Comparison of ENCODE assay signal across 1 cellular context in genomic region chr9:15306757-15307522, GRCh38.
A peak's percentile ranks its signal among the peaks of the same experiment; 100 is the strongest.
TF ChIP-seq lines count a peak whose summit lies in the region.

Gene TTC39B (minus strand): TSS chr9:15307216. CDS start chr9:15307125, 91 bp downstream.

TF ChIP-seq in HepG2, 621 proteins besides CTCF, POLR2A, EP300 and RAD21 (continued from another document and continues in another):
- TF ChIP-seq ATRX (CRISPR knock-in tag; IDR thresholded peaks at IDR 0.05; ENCODE audit: borderline replicate concordance) (no peak), ZBED4 (CRISPR knock-in tag; IDR thresholded peaks at IDR 0.05; ENCODE audit: borderline replicate concordance) (peak; percentile 86; the same call in 1 of the 2 replicates), NRL (CRISPR knock-in tag; IDR thresholded peaks at IDR 0.05; ENCODE audit: borderline replicate concordance) (0 out of 2 replicates have a peak, but pooled peaks have one; percentile 22), TEAD3 (CRISPR knock-in tag; optimal IDR thresholded peaks at IDR 0.05; ENCODE audit: borderline replicate concordance) (no peak), ZNF143 (CRISPR knock-in tag; IDR thresholded peaks at IDR 0.05) (peak; percentile 28; the same call in 1 of the 2 replicates), ZKSCAN8 (CRISPR knock-in tag; IDR thresholded peaks at IDR 0.05; ENCODE audit: borderline replicate concordance) (no peak), ZNF484 (CRISPR knock-in tag; IDR thresholded peaks at IDR 0.05; ENCODE audit: borderline replicate concordance, low read depth) (no peak), ZNF784 (CRISPR knock-in tag; IDR thresholded peaks at IDR 0.05; ENCODE audit: borderline replicate concordance) (no peak), XRCC5 (optimal IDR thresholded peaks at IDR 0.05; ENCODE audit: low read length) (peak; percentile 54), GATAD2A (CRISPR knock-in tag; IDR thresholded peaks at IDR 0.05) (0 out of 2 replicates have a peak, but pooled peaks have one; percentile 5), ZNF354B (CRISPR knock-in tag; IDR thresholded peaks at IDR 0.05) (no peak), ZBTB1 (CRISPR knock-in tag; IDR thresholded peaks at IDR 0.05; ENCODE audit: borderline replicate concordance) (no peak), DRAP1 (CRISPR knock-in tag; IDR thresholded peaks at IDR 0.05) (peak; percentile 97), FOXP1 (IDR thresholded peaks at IDR 0.05) (no peak), FOXP1 (CRISPR knock-in tag; IDR thresholded peaks at IDR 0.05) (no peak), SP1 (IDR thresholded peaks at IDR 0.05) (no peak), SP1 (CRISPR knock-in tag; IDR thresholded peaks at IDR 0.05) (peak; percentile 72), JUNB (CRISPR knock-in tag; IDR thresholded peaks at IDR 0.05; ENCODE audit: borderline replicate concordance) (no peak), ZNF775 (CRISPR knock-in tag; IDR thresholded peaks at IDR 0.05; ENCODE audit: borderline replicate concordance) (0 out of 2 replicates have a peak, but pooled peaks have one; percentile 35), CEBPZ (IDR thresholded peaks at IDR 0.05; ENCODE audit: low read length) (no peak), HOXA5 (CRISPR knock-in tag; IDR thresholded peaks at IDR 0.05) (peak; percentile 67), ZMAT5 (CRISPR knock-in tag; IDR thresholded peaks at IDR 0.05; ENCODE audit: borderline replicate concordance, low read depth) (no peak), ZNF337 (CRISPR knock-in tag; IDR thresholded peaks at IDR 0.05; ENCODE audit: borderline replicate concordance, low read depth) (0 out of 2 replicates have a peak, but pooled peaks have one; percentile 68), ZNF12 (CRISPR knock-in tag; IDR thresholded peaks at IDR 0.05) (no peak; the same call in 1 of the 2 replicates), BRD4 (CRISPR knock-in tag; IDR thresholded peaks at IDR 0.05) (peak; percentile 51; the same call in 1 of the 2 replicates), ZNF788 (CRISPR knock-in tag; IDR thresholded peaks at IDR 0.05; ENCODE audit: borderline replicate concordance) (peak; percentile 50; the same call in 1 of the 2 replicates), RXRB (CRISPR knock-in tag; IDR thresholded peaks at IDR 0.05; ENCODE audit: borderline replicate concordance) (0 out of 2 replicates have a peak, but pooled peaks have one; percentile 39), ATF7-NPFF (CRISPR knock-in tag; IDR thresholded peaks at IDR 0.05; ENCODE audit: low read depth) (peak; percentile 41; the same call in 1 of the 2 replicates), THAP11 (CRISPR knock-in tag; IDR thresholded peaks at IDR 0.05) (peak; percentile 52; the same call in 1 of the 2 replicates), ZNF607 (CRISPR knock-in tag; IDR thresholded peaks at IDR 0.05; ENCODE audit: borderline replicate concordance) (no peak), SRY (CRISPR knock-in tag; IDR thresholded peaks at IDR 0.05) (peak; percentile 36; the same call in 1 of the 2 replicates), ELF1 (CRISPR knock-in tag; IDR thresholded peaks at IDR 0.05) (0 out of 2 replicates have a peak, but pooled peaks have one; percentile 23), BRCA1 (CRISPR knock-in tag; IDR thresholded peaks at IDR 0.05) (0 out of 2 replicates have a peak, but pooled peaks have one; percentile 64), ATF4 (CRISPR knock-in tag; IDR thresholded peaks at IDR 0.05) (no peak), SMAD1 (CRISPR knock-in tag; IDR thresholded peaks at IDR 0.05; ENCODE audit: borderline replicate concordance, low read depth) (no peak), ZNF446 (CRISPR knock-in tag; IDR thresholded peaks at IDR 0.05) (0 out of 2 replicates have a peak, but pooled peaks have one; percentile 4), ZBTB25 (CRISPR knock-in tag; IDR thresholded peaks at IDR 0.05) (peak; percentile 26; the same call in 1 of the 2 replicates), TSC22D2 (CRISPR knock-in tag; IDR thresholded peaks at IDR 0.05; ENCODE audit: borderline replicate concordance) (peak; percentile 65; the same call in 1 of the 2 replicates), ARID3A (IDR thresholded peaks at IDR 0.05; ENCODE audit: low read depth, low read length) (no peak), MXD3 (CRISPR knock-in tag; IDR thresholded peaks at IDR 0.05) (peak; percentile 43; the same call in 1 of the 2 replicates), MAZ (IDR thresholded peaks at IDR 0.05; ENCODE audit: borderline replicate concordance, low read depth, low read length) (peak; percentile 75), MAZ (CRISPR knock-in tag; IDR thresholded peaks at IDR 0.05; ENCODE audit: low read depth) (no peak), CREBL2 (CRISPR knock-in tag; IDR thresholded peaks at IDR 0.05; ENCODE audit: borderline replicate concordance) (no peak), TEF (CRISPR knock-in tag; IDR thresholded peaks at IDR 0.05) (no peak), THRA (CRISPR knock-in tag; IDR thresholded peaks at IDR 0.05; ENCODE audit: borderline replicate concordance) (no peak), ZNF580 (CRISPR knock-in tag; IDR thresholded peaks at IDR 0.05; ENCODE audit: borderline replicate concordance, low read depth) (no peak), ZNF691 (CRISPR knock-in tag; IDR thresholded peaks at IDR 0.05; ENCODE audit: borderline replicate concordance, low read depth) (peak; percentile 42; the same call in 1 of the 2 replicates)
